1 cellular context compared by ENCODE assay signal in the genomic region with DNA sequence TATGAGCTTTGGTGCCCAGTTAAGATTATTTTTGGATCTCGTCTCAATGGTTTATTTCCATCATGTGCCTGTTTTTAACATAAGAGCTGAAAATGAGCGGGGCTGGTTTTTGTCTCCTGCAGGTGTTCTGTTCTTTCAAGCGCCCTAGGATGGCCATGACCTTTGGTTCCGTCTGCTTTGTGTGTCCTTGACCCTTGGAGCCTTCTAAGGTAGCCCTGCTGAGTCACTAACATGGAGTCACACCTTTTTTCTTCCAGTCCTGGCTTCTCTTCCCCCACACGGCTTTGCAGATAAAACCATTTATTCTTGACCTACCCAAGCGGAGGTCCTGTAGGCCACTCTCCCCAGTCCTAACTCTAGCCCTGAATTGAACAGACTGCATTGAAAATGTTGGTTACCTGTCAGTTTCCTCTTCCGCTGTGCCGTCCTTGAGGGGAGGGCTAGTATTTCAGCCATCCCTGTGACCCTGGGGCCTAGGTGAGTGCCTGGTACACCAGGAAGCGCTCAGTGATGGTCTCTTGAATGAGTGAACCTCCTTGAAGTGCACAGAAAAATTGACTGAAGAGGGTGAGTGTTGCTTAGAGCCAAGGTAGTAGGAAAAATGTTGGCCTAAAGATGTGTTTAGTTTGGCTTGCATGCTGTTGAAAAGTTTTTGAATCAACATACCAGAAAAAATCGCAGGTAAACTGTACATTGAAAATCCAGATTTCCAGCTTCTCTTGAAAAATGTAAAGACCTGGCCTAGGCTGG.
TF ChIP-seq lines count a peak whose summit lies in the region.

No MANE protein-coding gene starts in this region.

TF ChIP-seq in GM23338, 12 proteins besides CTCF, POLR2A, EP300 and RAD21 (continued from another document):
- TF ChIP-seq, protein P1, sequence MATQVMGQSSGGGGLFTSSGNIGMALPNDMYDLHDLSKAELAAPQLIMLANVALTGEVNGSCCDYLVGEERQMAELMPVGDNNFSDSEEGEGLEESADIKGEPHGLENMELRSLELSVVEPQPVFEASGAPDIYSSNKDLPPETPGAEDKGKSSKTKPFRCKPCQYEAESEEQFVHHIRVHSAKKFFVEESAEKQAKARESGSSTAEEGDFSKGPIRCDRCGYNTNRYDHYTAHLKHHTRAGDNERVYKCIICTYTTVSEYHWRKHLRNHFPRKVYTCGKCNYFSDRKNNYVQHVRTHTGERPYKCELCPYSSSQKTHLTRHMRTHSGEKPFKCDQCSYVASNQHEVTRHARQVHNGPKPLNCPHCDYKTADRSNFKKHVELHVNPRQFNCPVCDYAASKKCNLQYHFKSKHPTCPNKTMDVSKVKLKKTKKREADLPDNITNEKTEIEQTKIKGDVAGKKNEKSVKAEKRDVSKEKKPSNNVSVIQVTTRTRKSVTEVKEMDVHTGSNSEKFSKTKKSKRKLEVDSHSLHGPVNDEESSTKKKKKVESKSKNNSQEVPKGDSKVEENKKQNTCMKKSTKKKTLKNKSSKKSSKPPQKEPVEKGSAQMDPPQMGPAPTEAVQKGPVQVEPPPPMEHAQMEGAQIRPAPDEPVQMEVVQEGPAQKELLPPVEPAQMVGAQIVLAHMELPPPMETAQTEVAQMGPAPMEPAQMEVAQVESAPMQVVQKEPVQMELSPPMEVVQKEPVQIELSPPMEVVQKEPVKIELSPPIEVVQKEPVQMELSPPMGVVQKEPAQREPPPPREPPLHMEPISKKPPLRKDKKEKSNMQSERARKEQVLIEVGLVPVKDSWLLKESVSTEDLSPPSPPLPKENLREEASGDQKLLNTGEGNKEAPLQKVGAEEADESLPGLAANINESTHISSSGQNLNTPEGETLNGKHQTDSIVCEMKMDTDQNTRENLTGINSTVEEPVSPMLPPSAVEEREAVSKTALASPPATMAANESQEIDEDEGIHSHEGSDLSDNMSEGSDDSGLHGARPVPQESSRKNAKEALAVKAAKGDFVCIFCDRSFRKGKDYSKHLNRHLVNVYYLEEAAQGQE (IDR thresholded peaks at IDR 0.05; ENCODE audit: unreplicated experiment): no peak
- TF ChIP-seq, protein P2, sequence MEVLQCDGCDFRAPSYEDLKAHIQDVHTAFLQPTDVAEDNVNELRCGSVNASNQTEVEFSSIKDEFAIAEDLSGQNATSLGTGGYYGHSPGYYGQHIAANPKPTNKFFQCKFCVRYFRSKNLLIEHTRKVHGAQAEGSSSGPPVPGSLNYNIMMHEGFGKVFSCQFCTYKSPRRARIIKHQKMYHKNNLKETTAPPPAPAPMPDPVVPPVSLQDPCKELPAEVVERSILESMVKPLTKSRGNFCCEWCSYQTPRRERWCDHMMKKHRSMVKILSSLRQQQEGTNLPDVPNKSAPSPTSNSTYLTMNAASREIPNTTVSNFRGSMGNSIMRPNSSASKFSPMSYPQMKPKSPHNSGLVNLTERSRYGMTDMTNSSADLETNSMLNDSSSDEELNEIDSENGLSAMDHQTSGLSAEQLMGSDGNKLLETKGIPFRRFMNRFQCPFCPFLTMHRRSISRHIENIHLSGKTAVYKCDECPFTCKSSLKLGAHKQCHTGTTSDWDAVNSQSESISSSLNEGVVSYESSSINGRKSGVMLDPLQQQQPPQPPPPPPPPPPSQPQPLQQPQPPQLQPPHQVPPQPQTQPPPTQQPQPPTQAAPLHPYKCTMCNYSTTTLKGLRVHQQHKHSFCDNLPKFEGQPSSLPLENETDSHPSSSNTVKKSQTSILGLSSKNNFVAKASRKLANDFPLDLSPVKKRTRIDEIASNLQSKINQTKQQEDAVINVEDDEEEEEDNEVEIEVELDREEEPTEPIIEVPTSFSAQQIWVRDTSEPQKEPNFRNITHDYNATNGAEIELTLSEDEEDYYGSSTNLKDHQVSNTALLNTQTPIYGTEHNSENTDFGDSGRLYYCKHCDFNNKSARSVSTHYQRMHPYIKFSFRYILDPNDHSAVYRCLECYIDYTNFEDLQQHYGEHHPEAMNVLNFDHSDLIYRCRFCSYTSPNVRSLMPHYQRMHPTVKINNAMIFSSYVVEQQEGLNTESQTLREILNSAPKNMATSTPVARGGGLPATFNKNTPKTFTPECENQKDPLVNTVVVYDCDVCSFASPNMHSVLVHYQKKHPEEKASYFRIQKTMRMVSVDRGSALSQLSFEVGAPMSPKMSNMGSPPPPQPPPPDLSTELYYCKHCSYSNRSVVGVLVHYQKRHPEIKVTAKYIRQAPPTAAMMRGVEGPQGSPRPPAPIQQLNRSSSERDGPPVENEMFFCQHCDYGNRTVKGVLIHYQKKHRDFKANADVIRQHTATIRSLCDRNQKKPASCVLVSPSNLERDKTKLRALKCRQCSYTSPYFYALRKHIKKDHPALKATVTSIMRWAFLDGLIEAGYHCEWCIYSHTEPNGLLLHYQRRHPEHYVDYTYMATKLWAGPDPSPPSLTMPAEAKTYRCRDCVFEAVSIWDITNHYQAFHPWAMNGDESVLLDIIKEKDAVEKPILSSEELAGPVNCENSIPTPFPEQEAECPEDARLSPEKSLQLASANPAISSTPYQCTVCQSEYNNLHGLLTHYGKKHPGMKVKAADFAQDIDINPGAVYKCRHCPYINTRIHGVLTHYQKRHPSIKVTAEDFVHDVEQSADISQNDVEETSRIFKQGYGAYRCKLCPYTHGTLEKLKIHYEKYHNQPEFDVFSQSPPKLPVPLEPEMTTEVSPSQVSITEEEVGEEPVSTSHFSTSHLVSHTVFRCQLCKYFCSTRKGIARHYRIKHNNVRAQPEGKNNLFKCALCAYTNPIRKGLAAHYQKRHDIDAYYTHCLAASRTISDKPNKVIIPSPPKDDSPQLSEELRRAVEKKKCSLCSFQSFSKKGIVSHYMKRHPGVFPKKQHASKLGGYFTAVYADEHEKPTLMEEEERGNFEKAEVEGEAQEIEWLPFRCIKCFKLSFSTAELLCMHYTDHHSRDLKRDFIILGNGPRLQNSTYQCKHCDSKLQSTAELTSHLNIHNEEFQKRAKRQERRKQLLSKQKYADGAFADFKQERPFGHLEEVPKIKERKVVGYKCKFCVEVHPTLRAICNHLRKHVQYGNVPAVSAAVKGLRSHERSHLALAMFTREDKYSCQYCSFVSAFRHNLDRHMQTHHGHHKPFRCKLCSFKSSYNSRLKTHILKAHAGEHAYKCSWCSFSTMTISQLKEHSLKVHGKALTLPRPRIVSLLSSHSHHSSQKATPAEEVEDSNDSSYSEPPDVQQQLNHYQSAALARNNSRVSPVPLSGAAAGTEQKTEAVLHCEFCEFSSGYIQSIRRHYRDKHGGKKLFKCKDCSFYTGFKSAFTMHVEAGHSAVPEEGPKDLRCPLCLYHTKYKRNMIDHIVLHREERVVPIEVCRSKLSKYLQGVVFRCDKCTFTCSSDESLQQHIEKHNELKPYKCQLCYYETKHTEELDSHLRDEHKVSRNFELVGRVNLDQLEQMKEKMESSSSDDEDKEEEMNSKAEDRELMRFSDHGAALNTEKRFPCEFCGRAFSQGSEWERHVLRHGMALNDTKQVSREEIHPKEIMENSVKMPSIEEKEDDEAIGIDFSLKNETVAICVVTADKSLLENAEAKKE (CRISPR knock-in tag; IDR thresholded peaks at IDR 0.05): no peak
- TF ChIP-seq NANOG (IDR thresholded peaks at IDR 0.05; ENCODE audit: borderline replicate concordance) (no peak), ZNF114 (CRISPR knock-in tag; IDR thresholded peaks at IDR 0.05) (no peak)
- TF ChIP-seq, protein P3, sequence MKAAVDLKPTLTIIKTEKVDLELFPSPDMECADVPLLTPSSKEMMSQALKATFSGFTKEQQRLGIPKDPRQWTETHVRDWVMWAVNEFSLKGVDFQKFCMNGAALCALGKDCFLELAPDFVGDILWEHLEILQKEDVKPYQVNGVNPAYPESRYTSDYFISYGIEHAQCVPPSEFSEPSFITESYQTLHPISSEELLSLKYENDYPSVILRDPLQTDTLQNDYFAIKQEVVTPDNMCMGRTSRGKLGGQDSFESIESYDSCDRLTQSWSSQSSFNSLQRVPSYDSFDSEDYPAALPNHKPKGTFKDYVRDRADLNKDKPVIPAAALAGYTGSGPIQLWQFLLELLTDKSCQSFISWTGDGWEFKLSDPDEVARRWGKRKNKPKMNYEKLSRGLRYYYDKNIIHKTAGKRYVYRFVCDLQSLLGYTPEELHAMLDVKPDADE (IDR thresholded peaks at IDR 0.05): no peak
